ENCODE assay signal across 8 cellular contexts in genomic region chr11:76443254-76443935, GRCh38. TPM values are rescaled to one million over a fixed set of nuclear protein-coding genes. Genes with fewer than 3 reads are reported as not detected.
DNase-seq lines count a peak whose midpoint lies in the region; ATAC-seq, FAIRE-seq and TF ChIP-seq lines count a peak whose summit lies in the region.

No MANE protein-coding gene starts in this region.

- peaks cover 52% of the 10 kb centered on the region for H3K79me2 ChIP-seq in HepG2 (ENCODE audit: insufficient read depth, low read length)

- 48% methylated on average over 8 of the region's 8 CpGs for WGBS in HepG2 (ENCODE audit: low lambda C conversion rate)

- CTCF ChIA-PET in HepG2 (lab: Yijun Ruan, JAX; ENCODE audit: low intra/inter-chr PET ratio, low total read pairs): no interaction called here

- FAIRE-seq in HepG2 (lab: Jason Lieb, UNC): peak; percentile 70

- TF ChIP-seq CTCF in HepG2 (CRISPR knock-in tag; IDR thresholded peaks at IDR 0.05) (no peak), type B pancreatic cell (conservative IDR thresholded peaks at IDR 0.05) (no peak)

- peak overlapping the region; percentile 92 for H3K27ac ChIP-seq in HepG2 (ENCODE audit: extremely low read length, insufficient read depth, low read length)

- H3K4me3 ChIP-seq in adipocyte (ENCODE audit: low read length) (peak overlapping the region; percentile 94), HepG2 (replicated peaks in 1 of 3; ENCODE audit: insufficient read depth in 1 of 3, low read depth in 2 of 3, low read length in 3 of 3) (peak overlapping the region; percentile 78 to 93 (median 92))

- peak; percentile 20 for DNase-seq in stimulated activated CD4-positive, alpha-beta T cell treated with anti-CD3 and anti-CD28 coated beads, Interleukin-4, amount 100 ng/mL, for 24 hours
- DNase-seq in stimulated activated CD4-positive, alpha-beta T cell treated with anti-CD3 and anti-CD28 coated beads, Interleukin-4, amount 100 ng/mL, for 4 hours: no peak
- DNase-seq in adipocyte (ENCODE audit: low read depth) (peak; percentile 24), HepG2 (ENCODE audit: low spot score) (no peak), type B pancreatic cell (ENCODE audit: extremely low spot score, unreplicated experiment) (no peak), globus pallidus (ENCODE audit: low spot score) (no peak), hippocampal formation (lab: John Stamatoyannopoulos, UW) (no peak)

- peaks cover 15% of the 10 kb centered on the region for H3K4me1 Mint-ChIP-seq in type B pancreatic cell (ENCODE audit: unreplicated experiment)

- H3K9me3 Mint-ChIP-seq in type B pancreatic cell: no peaks in the 10 kb centered on the region

- H3K27me3 ChIP-seq in adipocyte (replicated peaks; ENCODE audit: control insufficient read depth, insufficient read depth, low read length) (no peaks in the 10 kb centered on the region), HepG2 (ENCODE audit: control insufficient read depth in 1 of 2, insufficient read depth in 2 of 2, low read length in 2 of 2) (no peaks in the 10 kb centered on the region; a peak in 1 of 5 replicates)

- TF ChIP-seq POLR2A in HepG2 (IDR thresholded peaks at IDR 0.05; ENCODE audit: insufficient read depth in 1 of 2, low read depth in 2 of 2, low read length in 2 of 2): no peak; a peak in 1 of 4 replicates

- H3K9me3 ChIP-seq in adipocyte (ENCODE audit: control insufficient read depth, low read length): no peaks in the 10 kb centered on the region
- no peaks in the 10 kb centered on the region for H3K9me3 ChIP-seq in HepG2 (ENCODE audit: low read length)

- peaks cover 11% of the 10 kb centered on the region for H3K4me1 ChIP-seq in adipocyte (ENCODE audit: control insufficient read depth, insufficient read depth, low read length)
- H3K4me1 ChIP-seq in HepG2 (ENCODE audit: insufficient read depth, low read length): peaks cover 23% of the 10 kb centered on the region

- peak overlapping the region; percentile 99 for H3K27ac Mint-ChIP-seq in type B pancreatic cell

- H4K20me1 ChIP-seq in HepG2 (ENCODE audit: insufficient read depth, low read length): peaks cover 11% of the 10 kb centered on the region; the same call in 1 of the 2 replicates

- intact Hi-C loops in HepG2 (cut with micrococcal nuclease; ENCODE audit: unreplicated experiment): no loop called here

- H3K9ac ChIP-seq in adipocyte (ENCODE audit: low read length) (peak overlapping the region; percentile 96), HepG2 (ENCODE audit: insufficient read depth, low read depth, low read length) (peak overlapping the region; percentile 97)

- H3K36me3 ChIP-seq in adipocyte (ENCODE audit: control insufficient read depth, insufficient read depth, low read length, severe bottlenecking): peaks cover 14% of the 10 kb centered on the region
- peaks cover 0 to 3% of the 10 kb centered on the region in 2 experiments; a peak in 1 of 5 replicates for H3K36me3 ChIP-seq in HepG2 (replicated peaks in 1 of 2; ENCODE audit: control insufficient read depth in 1 of 2, insufficient read depth in 2 of 2, low read length in 2 of 2)

- TF ChIP-seq EP300 in HepG2 (IDR thresholded peaks at IDR 0.05; ENCODE audit: low read depth in 2 of 2, low read length in 2 of 2) (no peak), HepG2 (CRISPR knock-in tag; IDR thresholded peaks at IDR 0.05; ENCODE audit: borderline replicate concordance) (no peak)

- no peak for TF ChIP-seq RAD21 in HepG2 (CRISPR knock-in tag; IDR thresholded peaks at IDR 0.05)

- in situ Hi-C loops in HepG2 (cut with HindIII; ENCODE audit: extremely low pct_ligation_motif_present, low pct_unique_long_range_greater_than_20kb): no loop called here

- ATAC-seq in HepG2 (no peak), GM21360 (IDR thresholded peaks at IDR 0.05; ENCODE audit: unreplicated experiment) (no peak)

- no peaks in the 10 kb centered on the region for H3K27me3 Mint-ChIP-seq in type B pancreatic cell

- peak overlapping the region; percentile 74 for H3K4me2 ChIP-seq in HepG2 (ENCODE audit: low read depth, low read length)

- POLR2A ChIA-PET in HepG2 (lab: Yijun Ruan, JAX): interaction anchor here (1.2 kb wide), 1 partner anchor 62 kb away, joined by 3 read pairs; the partner anchor contains the start of gene GVQW3

- peaks cover 13% of the 10 kb centered on the region for H3K36me3 Mint-ChIP-seq in type B pancreatic cell

- BruUV-seq in HepG2 (replicated peaks; lab: Mats Ljungman, UMichigan): no TSS peak

- peak overlapping the region; percentile 99 for H3K4me3 Mint-ChIP-seq in type B pancreatic cell

- no peak overlapping the region for H2AFZ ChIP-seq in HepG2 (ENCODE audit: low read length)

TF ChIP-seq in HepG2, 621 proteins besides CTCF, POLR2A, EP300 and RAD21:
- TF ChIP-seq ZBTB33 (CRISPR knock-in tag; IDR thresholded peaks at IDR 0.05) (no peak), BRF2 (CRISPR knock-in tag; IDR thresholded peaks at IDR 0.05) (no peak), ZNF839 (CRISPR knock-in tag; IDR thresholded peaks at IDR 0.05; ENCODE audit: borderline replicate concordance) (no peak)

RNA-seq across cellular contexts. Expression of gene EMSY, which starts 1.4 kb away (rescaled TPM):
- total RNA-seq in HepG2 (2016; rRNA removed; fragmentation: Illumina TruSeq; extraction: Trizol) (10.6 and 11.6 TPM in 2 replicates), type B pancreatic cell (ENCODE audit: low replicate concordance) (20.1 and 32.3 TPM in 2 replicates)
- 10.9 and 11.4 TPM in 2 replicates for total RNA-seq in HepG2 (2016; cell fraction: cytosol; rRNA removed; fragmentation: Illumina TruSeq; extraction: Trizol; ENCODE audit: low read depth)
- 9.9 and 11.7 TPM in 2 replicates for total RNA-seq in HepG2 (2016; cell fraction: insoluble cytoplasmic fraction; rRNA removed; fragmentation: Illumina TruSeq; extraction: Trizol)
- 6.4 and 6.7 TPM in 2 replicates for total RNA-seq in HepG2 (2016; cell fraction: membrane; rRNA removed; fragmentation: Illumina TruSeq; extraction: Trizol)
- 30.0 and 30.3 TPM in 2 replicates for total RNA-seq in HepG2 (2016; cell fraction: nucleus; rRNA removed; fragmentation: Illumina TruSeq; extraction: Trizol)
- polyA plus RNA-seq in HepG2 (2011; rRNA removed): 16.6 and 18.5 TPM in 2 replicates
- polyA plus RNA-seq in HepG2 (2011; cell fraction: cytosol; rRNA removed): 8.0 and 8.3 TPM in 2 replicates
- polyA plus RNA-seq in HepG2 (2011; cell fraction: nucleus; rRNA removed): 22.2 and 33.5 TPM in 2 replicates
- polyA plus RNA-seq in HepG2 (2012): 8.1 and 12.0 TPM in 2 replicates
- polyA plus RNA-seq in HepG2 (2016; cell fraction: cytosol; fragmentation: Illumina TruSeq; extraction: Trizol; ENCODE audit: low read depth): 0.51 and 0.80 TPM in 2 replicates
- polyA plus RNA-seq in HepG2 (2016; cell fraction: insoluble cytoplasmic fraction; fragmentation: Illumina TruSeq; extraction: Trizol; ENCODE audit: low read depth): 10.5 and 12.2 TPM in 2 replicates
- polyA plus RNA-seq in HepG2 (2016; cell fraction: membrane; fragmentation: Illumina TruSeq; extraction: Trizol; ENCODE audit: low read depth): 1.2 and 1.9 TPM in 2 replicates
- polyA plus RNA-seq in HepG2 (2016; cell fraction: nucleus; fragmentation: Illumina TruSeq; extraction: Trizol; ENCODE audit: insufficient read depth, low read depth): 22.0 and 24.6 TPM in 2 replicates
- polyA minus RNA-seq in HepG2 (2011; rRNA and poly(A)+ RNA removed; ENCODE audit: low replicate concordance): 25.3 and 56.5 TPM in 2 replicates
- polyA minus RNA-seq in HepG2 (2011; cell fraction: cytosol; rRNA and poly(A)+ RNA removed): 7.3 and 8.1 TPM in 2 replicates
- polyA minus RNA-seq in HepG2 (2011; cell fraction: nucleus; rRNA and poly(A)+ RNA removed): 74.8 and 84.5 TPM in 2 replicates

Comparison
In these comparisons a context has a peak if more than half of its experiments do, and no peak if none do; other contexts are left out.
1. DNase-seq: peak in stimulated activated CD4-positive, alpha-beta T cell treated with anti-CD3 and anti-CD28 coated beads, Interleukin-4, amount 100 ng/mL, for 24 hours (single experiment) and adipocyte (single experiment); none in stimulated activated CD4-positive, alpha-beta T cell treated with anti-CD3 and anti-CD28 coated beads, Interleukin-4, amount 100 ng/mL, for 4 hours (0 of 2), HepG2 (single experiment), type B pancreatic cell (single experiment), globus pallidus (single experiment) and hippocampal formation (0 of 2).